In genomic region chr1:84489766-84490165, GRCh38 we compare ENCODE assay signal across 16 cellular contexts. TPM values are rescaled to one million over a fixed set of nuclear protein-coding genes. Genes with fewer than 3 reads are reported as not detected.
DNase-seq lines count a peak whose midpoint lies in the region; ATAC-seq, FAIRE-seq and TF ChIP-seq lines count a peak whose summit lies in the region.
"Had no signal": no experiment of that assay in that cellular context is flagged by ENCODE, and none has a peak within 500 bp of the region (broad histone marks: within the 10 kb centered on the region; RNA-seq: fewer than 3 reads in every experiment).

No MANE protein-coding gene starts in this region.

- H3K4ac ChIP-seq in trophoblast cell (ENCODE audit: low read depth, low read length) = no peak overlapping the region

- no peaks in the 10 kb centered on the region; the same call in 1 of the 2 replicates for H3K27me3 Mint-ChIP-seq in HFFc6 (ENCODE audit: insufficient read depth)
- H3K27me3 Mint-ChIP-seq in central memory CD8-positive, alpha-beta T cell = no peaks in the 10 kb centered on the region
- H3K27me3 Mint-ChIP-seq: CD8-positive, alpha-beta memory T cell; IgD-negative memory B cell had no signal

- no peak overlapping the region for H2BK12ac ChIP-seq in trophoblast cell (ENCODE audit: low read length)

- no peaks in the 10 kb centered on the region for H3K9me3 ChIP-seq in trophoblast cell (ENCODE audit: insufficient read depth, low read depth, low read length)
- H3K9me3 ChIP-seq: A549, Caco-2 had no signal

- no peak overlapping the region for H3K9ac ChIP-seq in trophoblast cell (ENCODE audit: low read length)
- H3K9ac ChIP-seq: BLaER1 had no signal

- H3K36me3 Mint-ChIP-seq in HFFc6 (ENCODE audit: low read depth) = peaks cover 14% of the 10 kb centered on the region
- H3K36me3 Mint-ChIP-seq in central memory CD8-positive, alpha-beta T cell (ENCODE audit: insufficient read depth) = peaks cover 41% of the 10 kb centered on the region
- H3K36me3 Mint-ChIP-seq: IgD-negative memory B cell had no signal

- no peak overlapping the region for H2AK5ac ChIP-seq in trophoblast cell (ENCODE audit: low read length)

- no peak overlapping the region for H4K8ac ChIP-seq in trophoblast cell (ENCODE audit: low read depth, low read length)

- no peaks in the 10 kb centered on the region for H3K79me2 ChIP-seq in trophoblast cell (ENCODE audit: control insufficient read depth, insufficient read depth, low read length, poor library complexity)

- FAIRE-seq in GM12891 (lab: Jason Lieb, UNC) = peak; percentile 20
- FAIRE-seq: A549 had no signal

- no peak for TF ChIP-seq POLR2A in GM12891 (IDR thresholded peaks at IDR 0.05; ENCODE audit: low read depth, low read length)

- DNase-seq in GM12891 (ENCODE audit: insufficient read length, low spot score) (no peak), HFFc6 (no peak), trophoblast cell (peak; percentile 19 to 70), foreskin keratinocyte (no peak)
- no peak for DNase-seq in central memory CD8-positive, alpha-beta T cell (ENCODE audit: low spot score in 2 of 2)
- DNase-seq: AML-193; Caco-2; CD8-positive, alpha-beta memory T cell; DND-41; GDM1; HCEC 1CT had no signal

- TF ChIP-seq CTCF in HFFc6 (IDR thresholded peaks at IDR 0.05) = no peak
- no peak for TF ChIP-seq CTCF in foreskin keratinocyte (conservative IDR thresholded peaks at IDR 0.05)

- WGBS in trophoblast cell (ENCODE audit: extremely low coverage, insufficient coverage, insufficient read length) = no CpG with 5 or more reads among the region's 2 CpGs

- no peak overlapping the region for H3K27ac ChIP-seq in trophoblast cell (ENCODE audit: low read depth, low read length)
- H3K27ac ChIP-seq in foreskin keratinocyte = no peak overlapping the region
- H3K27ac ChIP-seq: A549, BLaER1 had no signal

- H2BK5ac ChIP-seq in trophoblast cell (ENCODE audit: low read depth, low read length, poor library complexity) = no peak overlapping the region

- no peak overlapping the region for H4K12ac ChIP-seq in trophoblast cell (ENCODE audit: low read depth, low read length)

- no peak overlapping the region for H3K4me2 ChIP-seq in trophoblast cell (ENCODE audit: low read length)
- H3K4me2 ChIP-seq: A549, BLaER1 had no signal

- no peaks in the 10 kb centered on the region for H3K9me3 Mint-ChIP-seq in HFFc6
- H3K9me3 Mint-ChIP-seq in central memory CD8-positive, alpha-beta T cell = no peaks in the 10 kb centered on the region
- H3K9me3 Mint-ChIP-seq: CD8-positive, alpha-beta memory T cell had no signal

- H3K4me3 Mint-ChIP-seq in HFFc6 = no peak overlapping the region
- H3K4me3 Mint-ChIP-seq in central memory CD8-positive, alpha-beta T cell = no peak overlapping the region
- H3K4me3 Mint-ChIP-seq: CD8-positive, alpha-beta memory T cell; IgD-negative memory B cell had no signal

- no peaks in the 10 kb centered on the region for H3K79me1 ChIP-seq in trophoblast cell (ENCODE audit: low read length)

- H3K27me3 ChIP-seq in trophoblast cell (ENCODE audit: insufficient read depth, low read length) = no peaks in the 10 kb centered on the region
- no peaks in the 10 kb centered on the region for H3K27me3 ChIP-seq in foreskin keratinocyte
- H3K27me3 ChIP-seq: BLaER1 had no signal

- peaks cover 7 to 11% of the 10 kb centered on the region in 2 experiments for H3K36me3 ChIP-seq in trophoblast cell (ENCODE audit: control insufficient read depth in 1 of 2, insufficient read depth in 2 of 2, low read length in 2 of 2)

- no peak overlapping the region for H3K23ac ChIP-seq in trophoblast cell (ENCODE audit: low read length)

- no peak overlapping the region for H4K91ac ChIP-seq in trophoblast cell (ENCODE audit: low read depth, low read length)

- H3K4me1 ChIP-seq in trophoblast cell (ENCODE audit: control insufficient read depth in 1 of 2, insufficient read depth in 2 of 2, low read length in 2 of 2) = no peaks in the 10 kb centered on the region
- no peaks in the 10 kb centered on the region for H3K4me1 ChIP-seq in foreskin keratinocyte
- H3K4me1 ChIP-seq: BLaER1, Caco-2 had no signal

- peak overlapping the region; percentile 39; the same call in 1 of the 2 replicates for H3K27ac Mint-ChIP-seq in HFFc6
- peak overlapping the region; percentile 36 for H3K27ac Mint-ChIP-seq in central memory CD8-positive, alpha-beta T cell (ENCODE audit: low read depth)

- no peak overlapping the region for H2AFZ ChIP-seq in trophoblast cell (ENCODE audit: insufficient read depth, low read length, poor library complexity)

- H3K18ac ChIP-seq in trophoblast cell (ENCODE audit: low read length) = no peak overlapping the region

- no peak for ATAC-seq in central memory CD8-positive, alpha-beta T cell (replicated peaks; ENCODE audit: extremely low read depth, poor library complexity, severe bottlenecking)
- ATAC-seq in HG02763 (IDR thresholded peaks at IDR 0.05; ENCODE audit: unreplicated experiment) (no peak), HG03108 (IDR thresholded peaks at IDR 0.05; ENCODE audit: unreplicated experiment) (no peak), foreskin keratinocyte (no peak)
- ATAC-seq: A549 had no signal

- no peak overlapping the region for H3K14ac ChIP-seq in trophoblast cell (ENCODE audit: low read length)

- no peak overlapping the region for H2BK120ac ChIP-seq in trophoblast cell (ENCODE audit: insufficient read depth, low read length, poor library complexity)

- peaks cover 14% of the 10 kb centered on the region for H3K4me1 Mint-ChIP-seq in HFFc6 (ENCODE audit: low read depth)
- peaks cover 27% of the 10 kb centered on the region for H3K4me1 Mint-ChIP-seq in central memory CD8-positive, alpha-beta T cell

- no peak overlapping the region for H3K4me3 ChIP-seq in trophoblast cell (ENCODE audit: low read depth, low read length)
- H3K4me3 ChIP-seq: A549, BLaER1 had no signal

TF ChIP-seq in GM12891, 5 proteins besides CTCF, POLR2A, EP300 and RAD21:
- TF ChIP-seq TAF1 (IDR thresholded peaks at IDR 0.05; ENCODE audit: low read depth, low read length) (no peak), SPI1 (IDR thresholded peaks at IDR 0.05; ENCODE audit: low read depth, low read length) (no peak), POLR2AphosphoS5 (IDR thresholded peaks at IDR 0.05; ENCODE audit: low read depth, low read length) (no peak)

RNA-seq across cellular contexts. Expression of gene RPF1, which starts 10.7 kb away (rescaled TPM):
- polyA plus RNA-seq in GM12891 (2012; ENCODE audit: low read depth, missing spikeins) = 34.3 TPM
- total RNA-seq in HFFc6 (2021; fragmentation: NEBNext Ultra II Directional; extraction: Animal tissue kit (Norgen Biotek cat#: 25700)) = 10 to 100 TPM; 29.4 to 43.0 (median 36.2) TPM
- 43.8 and 44.8 TPM in 2 replicates for polyA plus RNA-seq in trophoblast cell (2013)
- total RNA-seq in foreskin keratinocyte = 50.9 and 56.1 TPM in 2 replicates
- polyA plus RNA-seq in foreskin keratinocyte = 49.2 and 52.3 TPM in 2 replicates

RNA-seq across cellular contexts. Expression of gene SPATA1, which starts 16.4 kb away (rescaled TPM):
- polyA plus RNA-seq in GM12891 (2012; ENCODE audit: low read depth, missing spikeins) = 1.9 TPM
- 1 to 10 TPM in 3 of 6 experiments, under 1 TPM in 3; 0.33 to 1.3 (median 0.85) TPM for total RNA-seq in HFFc6 (2021; fragmentation: NEBNext Ultra II Directional; extraction: Animal tissue kit (Norgen Biotek cat#: 25700))
- 3.1 and 3.9 TPM in 2 replicates for polyA plus RNA-seq in trophoblast cell (2013)
- 0.51 and 0.56 TPM in 2 replicates for total RNA-seq in foreskin keratinocyte
- 0.21 and 0.37 TPM in 2 replicates for polyA plus RNA-seq in foreskin keratinocyte
- polyA plus RNA-seq: CD8-positive, alpha-beta memory T cell had no signal

RNA-seq across cellular contexts. Expression of gene GNG5, which starts 16.6 kb away (rescaled TPM):
- polyA plus RNA-seq in GM12891 (2012; ENCODE audit: low read depth, missing spikeins) = 230 TPM
- 100 to 1,000 TPM; 121 to 201 (median 145) TPM for total RNA-seq in HFFc6 (2021; fragmentation: NEBNext Ultra II Directional; extraction: Animal tissue kit (Norgen Biotek cat#: 25700))
- polyA plus RNA-seq in trophoblast cell (2013) = 411 and 423 TPM in 2 replicates
- 112 and 118 TPM in 2 replicates for total RNA-seq in foreskin keratinocyte
- polyA plus RNA-seq in foreskin keratinocyte = 259 and 270 TPM in 2 replicates

Comparison
In these comparisons a context has a peak if more than half of its experiments do, and no peak if none do; other contexts are left out.
1. DNase-seq: peak in trophoblast cell (2 of 2); none in GM12891 (single experiment), HFFc6 (single experiment), central memory CD8-positive, alpha-beta T cell (0 of 2) and foreskin keratinocyte (0 of 2).